21 cellular contexts compared by ENCODE assay signal in genomic region chr16:19499481-19499880, GRCh38.
"Had no signal": no experiment of that assay in that cellular context is flagged by ENCODE, and none has a peak within 500 bp of the region (broad histone marks: within the 10 kb centered on the region; RNA-seq: fewer than 3 reads in every experiment).

No MANE protein-coding gene starts in this region.

- H3K4me3 ChIP-seq: MG63 had no signal

- DNase-seq: IMR-90, Karpas-422, KG1, MG63, NCI-H1092 treated with DMSO at 0.1 percent for 48 hours, NCI-H1436, NCI-H187, NCI-H2029, NCI-H2081 treated with DMSO at 0.1 percent for 48 hours, NCI-H2171, NCI-H226, NCI-H446, NCI-H510A, NCI-H524 treated with DMSO at 0.1 percent for 48 hours, NCI-H69, NCI-H774, Right ventricle myocardium superior, RPMI8226, SK-N-SH had no signal

- ATAC-seq: HepG2 had no signal

- H3K27me3 ChIP-seq: MG63 had no signal

- FAIRE-seq: HepG2, RCC 7860 had no signal
